ENCODE assay signal across 8 cellular contexts in genomic region chr1:92483442-92484170, GRCh38. TPM values are rescaled to one million over a fixed set of nuclear protein-coding genes. Genes with fewer than 3 reads are reported as not detected.
A peak's percentile ranks its signal among the peaks of the same experiment; 100 is the strongest.
DNase-seq lines count a peak whose midpoint lies in the region; ATAC-seq lines count a peak whose summit lies in the region.

No MANE protein-coding gene starts in this region.

- H3K4me1 Mint-ChIP-seq in naive B cell: peaks cover 31 to 41% (median 31%) of the 10 kb centered on the region in 3 donors

- H3K4me3 ChIP-seq in thymus (ENCODE audit: low read length): peak overlapping the region; percentile 70

- peak overlapping the region; percentile 72 for H3K27ac ChIP-seq in thymus (ENCODE audit: low read depth)

- H3K9me3 Mint-ChIP-seq in naive B cell: no peaks in the 10 kb centered on the region

- under 1% methylated on average over 50 of the region's 50 CpGs for WGBS in thymus

- ATAC-seq in HG03432 (IDR thresholded peaks at IDR 0.05; ENCODE audit: unreplicated experiment) (peak; percentile 11), naive B cell (ENCODE audit: low read depth in 2 of 2) (no peak), GM21390 (IDR thresholded peaks at IDR 0.05; ENCODE audit: unreplicated experiment) (no peak)

- peaks cover 34% of the 10 kb centered on the region for H3K4me1 ChIP-seq in thymus (ENCODE audit: control insufficient read depth, insufficient read depth, low read length)

- DNase-seq in DMS53 (lab: John Stamatoyannopoulos, UW) (peak; percentile 93), SKM-1 treated with dmso at 0.1 percent for 144 hours (lab: John Stamatoyannopoulos, UW; ENCODE audit: unreplicated experiment) (peak; percentile 65), astrocyte of the hippocampus (ENCODE audit: low read depth, low spot score) (peak; percentile 19), naive B cell (peak; percentile 18), NCI-H526 treated with DMSO at 0.1 percent for 48 hours (lab: John Stamatoyannopoulos, UW) (no peak)

- H3K36me3 ChIP-seq in thymus (ENCODE audit: control insufficient read depth, insufficient read depth): peaks cover 19% of the 10 kb centered on the region

- peak overlapping the region; percentile 86 to 95 (median 93) for H3K4me3 Mint-ChIP-seq in naive B cell

- peaks cover 1% of the 10 kb centered on the region for H3K9me3 ChIP-seq in thymus (ENCODE audit: control insufficient read depth)

- H3K27me3 ChIP-seq in thymus (ENCODE audit: control insufficient read depth, insufficient read depth): no peaks in the 10 kb centered on the region

- peaks cover 0 to 4% of the 10 kb centered on the region in 2 donors for H3K36me3 Mint-ChIP-seq in naive B cell

- no peak overlapping the region for H3K27ac Mint-ChIP-seq in naive B cell

- peaks cover 35 to 51% (median 40%) of the 10 kb centered on the region in 3 donors for H3K27me3 Mint-ChIP-seq in naive B cell

RNA-seq across cellular contexts. Expression of gene GFI1, which starts 3.1 kb away (rescaled TPM):
- polyA plus RNA-seq in naive B cell (ENCODE audit: low read depth in 6 of 6) (under 1 TPM in 3 of 6 donors, not detected in 3; 0.11 to 0.23 (median 0.20) TPM), thymus (12.6 TPM)

Comparison
In these comparisons a context has a peak if more than half of its experiments do, and no peak if none do; other contexts are left out.
1. RNA of gene GFI1, which starts 3.1 kb away (polyA plus RNA-seq): 12.6 TPM in thymus (single experiment); 0.11 to 0.23 TPM in naive B cell; every median in the first group is over 10 times any median in the second.